1 cellular context compared by ENCODE assay signal in the genomic region with DNA sequence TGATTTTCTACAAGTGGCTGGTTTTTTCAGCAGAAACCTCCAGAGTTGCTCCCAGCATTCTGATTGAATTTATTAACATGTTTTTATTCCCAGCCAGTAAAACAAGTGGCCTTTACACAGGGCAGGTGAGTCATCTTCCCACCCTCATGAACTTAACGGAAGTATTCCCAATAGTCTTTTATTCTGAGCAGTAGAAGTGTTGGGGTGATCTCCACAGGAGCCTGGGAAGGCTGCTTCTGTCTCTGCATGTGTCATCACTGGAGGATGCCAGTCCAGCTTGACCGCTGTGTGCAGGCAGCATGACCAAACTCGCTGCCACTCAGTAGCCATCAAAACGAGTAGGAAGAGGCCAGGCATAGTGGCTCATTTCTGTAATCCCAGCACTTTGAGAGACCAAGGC.
TF ChIP-seq lines count a peak whose summit lies in the region.

No MANE protein-coding gene starts in this region.

TF ChIP-seq in IMR-90, 13 proteins besides CTCF, POLR2A, EP300 and RAD21 (continued from another document):
- TF ChIP-seq FOS (IDR thresholded peaks at IDR 0.05; ENCODE audit: low read depth, low read length) (no peak), CEBPB (IDR thresholded peaks at IDR 0.05; ENCODE audit: low read depth, low read length) (no peak), BHLHE40 (IDR thresholded peaks at IDR 0.05; ENCODE audit: low read depth, low read length) (no peak)
